8 cellular contexts compared by ENCODE assay signal in the genomic region with DNA sequence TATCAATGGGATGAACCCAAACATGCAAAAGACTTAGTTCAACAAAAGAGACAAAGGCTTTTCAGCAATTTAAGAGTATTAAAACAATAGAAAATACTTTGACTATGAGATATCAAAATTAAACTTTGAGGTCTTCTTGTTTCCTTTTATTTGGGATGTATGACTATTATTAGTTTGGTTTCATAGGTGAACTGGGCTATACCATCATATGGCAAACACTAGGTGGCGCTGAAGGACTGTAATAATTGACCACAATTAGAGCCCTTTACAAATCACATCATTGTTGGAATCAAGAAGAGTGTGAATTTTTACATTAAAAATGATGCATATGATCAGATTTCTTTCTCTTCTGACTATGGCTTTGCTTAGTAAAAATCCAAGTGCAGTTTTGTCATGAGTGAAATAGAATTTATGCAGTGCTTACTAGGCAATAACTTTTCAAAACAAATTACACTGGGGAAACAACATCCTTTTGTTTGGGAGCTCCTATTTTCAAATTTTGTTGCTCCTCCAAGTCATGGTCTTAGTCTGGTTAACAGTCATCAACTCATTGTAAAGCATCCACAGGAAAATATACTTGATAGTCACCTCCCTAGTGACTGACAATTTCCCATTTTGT. TPM values are rescaled to one million over a fixed set of nuclear protein-coding genes. Genes with fewer than 3 reads are reported as not detected.
DNase-seq lines count a peak whose midpoint lies in the region; ATAC-seq and TF ChIP-seq lines count a peak whose summit lies in the region.

No MANE protein-coding gene starts in this region.

- no peak overlapping the region for H3K27ac Mint-ChIP-seq in type B pancreatic cell

- H3K4me1 Mint-ChIP-seq in type B pancreatic cell (ENCODE audit: unreplicated experiment), result no peaks in the 10 kb centered on the region

- H3K27me3 Mint-ChIP-seq in type B pancreatic cell, result peaks cover 14% of the 10 kb centered on the region

- no peak overlapping the region for H3K4me3 Mint-ChIP-seq in type B pancreatic cell

- peak; percentile 86 for TF ChIP-seq CTCF in RWPE1 (conservative IDR thresholded peaks at IDR 0.05; ENCODE audit: low read depth)
- peak; percentile 92 for TF ChIP-seq CTCF in type B pancreatic cell (conservative IDR thresholded peaks at IDR 0.05)

- POLR2A ChIA-PET in RWPE1 (lab: Yijun Ruan, JAX; ENCODE audit: low non-redundant PET), result no interaction called here

- no peaks in the 10 kb centered on the region for H3K36me3 Mint-ChIP-seq in type B pancreatic cell

- ATAC-seq in GM21737 (IDR thresholded peaks at IDR 0.05; ENCODE audit: unreplicated experiment), result peak; percentile 84

- DNase-seq in activated effector memory CD4-positive, alpha-beta T cell treated with anti-CD3 and anti-CD28 coated beads, Interleukin-2, amount 50 U/mL, for 16 hours, result peak; percentile 67
- DNase-seq in activated effector memory CD4-positive, alpha-beta T cell treated with Interleukin-2 at 50 U/mL for 16 hours, result no peak
- DNase-seq in Kasumi-1 (lab: John Stamatoyannopoulos, UW), result peak; percentile 6 to 40
- DNase-seq in RWPE1 (ENCODE audit: low spot score), result peak; percentile 36
- peak; percentile 45 for DNase-seq in cerebellum (ENCODE audit: low spot score)
- DNase-seq in lung microvascular endothelial cell (ENCODE audit: low read depth in 2 of 2), result peak; percentile 68 to 81
- no peak for DNase-seq in type B pancreatic cell (ENCODE audit: extremely low spot score, unreplicated experiment)

- H3K27ac ChIP-seq in RWPE1, result no peak overlapping the region

- CTCF ChIA-PET in RWPE1 (lab: Yijun Ruan, JAX), result interaction anchor here (0.6 to 0.7 kb wide), 2 partner anchors 36 to 80 kb away, joined by 3 to 5 read pairs; no protein-coding TSS in a partner anchor

- no peaks in the 10 kb centered on the region for H3K9me3 Mint-ChIP-seq in type B pancreatic cell

RNA-seq across cellular contexts. Expression of a gene that starts 14.7 kb away (rescaled TPM):
- total RNA-seq in cerebellum (22.4 TPM), lung microvascular endothelial cell (not detected in 2 replicates), type B pancreatic cell (ENCODE audit: low replicate concordance) (0.29 and 0.33 TPM in 2 replicates)

Comparison
In these comparisons a context has a peak if more than half of its experiments do, and no peak if none do; other contexts are left out.
1. DNase-seq: peak in activated effector memory CD4-positive, alpha-beta T cell treated with anti-CD3 and anti-CD28 coated beads, Interleukin-2, amount 50 U/mL, for 16 hours (single experiment), Kasumi-1 (2 of 2), RWPE1 (single experiment), cerebellum (single experiment) and lung microvascular endothelial cell (2 of 2); none in activated effector memory CD4-positive, alpha-beta T cell treated with Interleukin-2 at 50 U/mL for 16 hours (single experiment) and type B pancreatic cell (single experiment).
2. RNA of a gene that starts 14.7 kb away (total RNA-seq): 22.4 TPM in cerebellum (single experiment); 0.29 to 0.33 TPM in type B pancreatic cell and not detected in lung microvascular endothelial cell; every median in the first group is over 10 times any median in the second.